ENCODE assay signal across 14 cellular contexts in the genomic region with DNA sequence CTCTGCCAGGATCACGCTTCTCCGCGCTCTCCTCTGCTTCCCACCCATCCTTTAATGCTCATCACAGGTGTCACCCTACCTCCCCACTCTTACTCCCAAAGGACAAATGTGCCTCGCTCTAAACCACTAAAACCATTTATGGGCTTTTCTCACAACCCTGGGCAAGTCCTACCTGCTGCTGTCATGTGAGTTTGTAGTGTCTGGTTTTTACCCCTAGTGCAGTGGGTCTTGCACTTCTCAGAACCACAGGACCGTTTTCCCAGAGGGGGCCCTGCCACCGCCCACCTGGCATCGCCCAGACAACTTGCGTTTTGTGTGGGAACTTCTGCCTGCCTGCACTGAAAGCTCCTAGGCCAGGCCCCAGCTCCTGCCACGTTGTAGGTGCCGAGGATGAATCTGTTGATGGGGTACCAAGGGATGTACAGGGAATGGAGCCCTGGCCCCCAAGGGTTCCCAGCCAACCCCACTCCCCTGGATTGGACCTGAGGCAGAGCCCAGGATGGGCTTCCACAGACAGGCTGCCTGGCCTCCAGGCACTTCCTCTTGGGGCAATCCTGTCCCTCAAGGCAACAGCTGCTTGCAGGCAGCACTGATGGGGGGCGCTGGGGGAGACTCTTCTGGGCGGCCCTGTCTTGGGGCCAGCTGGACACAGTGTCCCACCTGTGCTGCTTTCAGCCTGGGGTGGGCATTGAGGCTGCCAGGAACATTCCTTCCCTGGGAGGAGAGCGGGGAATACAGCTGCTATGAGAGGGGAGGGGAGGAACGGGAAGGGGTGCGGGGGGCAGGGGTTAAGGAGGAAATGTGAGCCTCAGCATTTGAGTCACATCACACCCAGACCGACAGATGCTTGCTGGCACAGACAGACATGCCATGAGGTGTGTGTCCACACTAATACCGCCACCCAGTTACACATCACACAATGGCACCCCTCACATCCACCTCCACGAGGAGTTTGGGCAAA.
A peak's percentile ranks its signal among the peaks of the same experiment; 100 is the strongest.
DNase-seq lines count a peak whose midpoint lies in the region; ATAC-seq, FAIRE-seq and TF ChIP-seq lines count a peak whose summit lies in the region.
"Had no signal": no experiment of that assay in that cellular context is flagged by ENCODE, and none has a peak within 500 bp of the region (broad histone marks: within the 10 kb centered on the region; RNA-seq: fewer than 3 reads in every experiment).

No MANE protein-coding gene starts in this region.

- no peak for TF ChIP-seq RAD21 in K562 (CRISPR knock-in tag; conservative IDR thresholded peaks at IDR 0.05 in 1 of 2, IDR thresholded peaks at IDR 0.05 in 1 of 2)

- TF ChIP-seq CTCF in K562 (IDR thresholded peaks at IDR 0.05 in 2 of 3, conservative IDR thresholded peaks at IDR 0.05 in 1 of 3; ENCODE audit: insufficient read depth in 2 of 3, low read depth in 1 of 3, low read length in 3 of 3) (no peak), upper lobe of right lung (IDR thresholded peaks at IDR 0.05) (no peak), Caco-2 (IDR thresholded peaks at IDR 0.05; ENCODE audit: insufficient read depth in 1 of 2, low read depth in 1 of 2, low read length in 1 of 2, severe bottlenecking in 1 of 2, unreplicated experiment in 1 of 2) (no peak)

- H3K4me3 ChIP-seq in K562 (no peak overlapping the region), upper lobe of right lung (no peak overlapping the region), Caco-2 (ENCODE audit: low read depth, low read length) (no peak overlapping the region)

- no peak overlapping the region for H2AFZ ChIP-seq in K562 (ENCODE audit: low read depth, low read length)

- H3K36me3 Mint-ChIP-seq in activated naive CD4-positive, alpha-beta T cell treated with anti-CD3 and anti-CD28 coated beads for 36 hours (ENCODE audit: low read depth) = no peaks in the 10 kb centered on the region
- no peaks in the 10 kb centered on the region for H3K36me3 Mint-ChIP-seq in Caco-2 (ENCODE audit: insufficient read depth, unreplicated experiment)
- H3K36me3 Mint-ChIP-seq: activated naive CD4-positive, alpha-beta T cell treated with anti-CD3 and anti-CD28 coated beads, Interleukin-2, amount 10 ng/mL, durations not matched to agents 7 days and 5 days had no signal

- in situ Hi-C loops in K562 (cut with MboI) = no loop called here

- no peak overlapping the region for H3K4me3 Mint-ChIP-seq in activated naive CD4-positive, alpha-beta T cell treated with anti-CD3 and anti-CD28 coated beads for 36 hours
- H3K4me3 Mint-ChIP-seq in Caco-2 (ENCODE audit: unreplicated experiment) = no peak overlapping the region
- H3K4me3 Mint-ChIP-seq: activated naive CD4-positive, alpha-beta T cell treated with anti-CD3 and anti-CD28 coated beads, Interleukin-2, amount 10 ng/mL, durations not matched to agents 7 days and 5 days; central memory CD8-positive, alpha-beta T cell; stimulated activated naive CD8-positive, alpha-beta T cell treated with anti-CD3 and anti-CD28 coated beads, Interleukin-15, Interleukin-2, amounts not matched to agents 100 ng/mL and 50 ng/mL, for 24 hours had no signal

- H3K4me1 ChIP-seq in K562 (replicated peaks in 1 of 2; ENCODE audit: control insufficient read depth in 2 of 2, insufficient read depth in 2 of 2, low read length in 2 of 2) (peaks cover 32 to 36% of the 10 kb centered on the region in 2 experiments), upper lobe of right lung (peaks cover 25% of the 10 kb centered on the region), Caco-2 (peaks cover 41% of the 10 kb centered on the region)

- H3K4me1 Mint-ChIP-seq in activated naive CD4-positive, alpha-beta T cell treated with anti-CD3 and anti-CD28 coated beads for 36 hours (ENCODE audit: low read depth) = peaks cover 32% of the 10 kb centered on the region
- peaks cover 41% of the 10 kb centered on the region for H3K4me1 Mint-ChIP-seq in Caco-2 (ENCODE audit: low read depth, unreplicated experiment)

- CTCF ChIA-PET in activated naive CD4-positive, alpha-beta T cell treated with anti-CD3 and anti-CD28 coated beads for 36 hours (lab: Charles Lee) = interaction anchor here (0.6 to 1.2 kb wide), 3 partner anchors 66 to 190 kb away, joined by 4 read pairs; no protein-coding TSS in a partner anchor
- CTCF ChIA-PET in K562 (lab: Yijun Ruan, JAX; ENCODE audit: low intra/inter-chr PET ratio) = no interaction called here
- CTCF ChIA-PET in Caco-2 (lab: Charles Lee) = interaction anchor here (0.5 to 0.6 kb wide), 2 partner anchors 77 to 84 kb away, joined by 3 read pairs; no protein-coding TSS in a partner anchor

- no peaks in the 10 kb centered on the region for H3K9me3 ChIP-seq in K562 (replicated peaks; ENCODE audit: control insufficient read depth, insufficient read depth, low read depth, low read length)
- H3K9me3 ChIP-seq in upper lobe of right lung = no peaks in the 10 kb centered on the region
- H3K9me3 ChIP-seq in Caco-2 = no peaks in the 10 kb centered on the region

- no peak overlapping the region for H3K27ac ChIP-seq in K562 (ENCODE audit: extremely low read depth, low read depth, low read length)
- H3K27ac ChIP-seq in upper lobe of right lung = peak overlapping the region; percentile 30

- H3K9me3 Mint-ChIP-seq in activated naive CD4-positive, alpha-beta T cell treated with anti-CD3 and anti-CD28 coated beads for 36 hours = no peaks in the 10 kb centered on the region
- H3K9me3 Mint-ChIP-seq in Caco-2 (ENCODE audit: unreplicated experiment) = no peaks in the 10 kb centered on the region
- H3K9me3 Mint-ChIP-seq: activated naive CD4-positive, alpha-beta T cell treated with anti-CD3 and anti-CD28 coated beads, Interleukin-2, amount 10 ng/mL, durations not matched to agents 7 days and 5 days; central memory CD8-positive, alpha-beta T cell; stimulated activated naive CD8-positive, alpha-beta T cell treated with anti-CD3 and anti-CD28 coated beads, Interleukin-15, Interleukin-2, amounts not matched to agents 100 ng/mL and 50 ng/mL, for 24 hours had no signal

- 68% methylated on average over 14 of the region's 18 CpGs for WGBS in K562 (ENCODE audit: insufficient coverage, low coverage, missing lambda C conversion rate)

- no peaks in the 10 kb centered on the region for H4K20me1 ChIP-seq in K562 (replicated peaks; ENCODE audit: control insufficient read depth, insufficient read depth, low read length)

- no peak for TF ChIP-seq EP300 in K562 (IDR thresholded peaks at IDR 0.05; ENCODE audit: low read length)

- peak; percentile 41 for DNase-seq in activated naive CD4-positive, alpha-beta T cell treated with anti-CD3 and anti-CD28 coated beads for 36 hours
- DNase-seq in activated naive CD4-positive, alpha-beta T cell (lab: John Stamatoyannopoulos, UW) = no peak
- DNase-seq in K562 (ENCODE audit: extremely low read depth in 1 of 4, low spot score in 3 of 4) = no peak
- peak; percentile 73 for DNase-seq in myocyte (ENCODE audit: low read depth)
- peak; percentile 54 for DNase-seq in upper lobe of right lung
- no peak for DNase-seq in effector CD4-positive, alpha-beta T cell
- no peak for DNase-seq in Caco-2
- no peak for DNase-seq in COLO668 (lab: John Stamatoyannopoulos, UW; ENCODE audit: unreplicated experiment)
- DNase-seq: activated naive CD4-positive, alpha-beta T cell treated with anti-CD3 and anti-CD28 coated beads, Interleukin-2, amount 10 ng/mL, durations not matched to agents 7 days and 5 days; kidney glomerular epithelial cell; NCI-H82; right cardiac atrium had no signal

- H3K27me3 ChIP-seq in K562 (ENCODE audit: control insufficient read depth in 2 of 2, insufficient read depth in 2 of 2, low read length in 2 of 2) (no peaks in the 10 kb centered on the region), upper lobe of right lung (no peaks in the 10 kb centered on the region), Caco-2 (replicated peaks; ENCODE audit: control insufficient read depth, insufficient read depth, low read length) (no peaks in the 10 kb centered on the region)

- no peak overlapping the region for H3K4me2 ChIP-seq in K562 (ENCODE audit: insufficient read depth, low read length)

- no peak for FAIRE-seq in K562 (lab: Jason Lieb, UNC)

- H3K27ac Mint-ChIP-seq in activated naive CD4-positive, alpha-beta T cell treated with anti-CD3 and anti-CD28 coated beads for 36 hours = no peak overlapping the region
- H3K27ac Mint-ChIP-seq in Caco-2 (ENCODE audit: unreplicated experiment) = no peak overlapping the region
- H3K27ac Mint-ChIP-seq: activated naive CD4-positive, alpha-beta T cell treated with anti-CD3 and anti-CD28 coated beads, Interleukin-2, amount 10 ng/mL, durations not matched to agents 7 days and 5 days; stimulated activated naive CD8-positive, alpha-beta T cell treated with anti-CD3 and anti-CD28 coated beads, Interleukin-15, Interleukin-2, amounts not matched to agents 100 ng/mL and 50 ng/mL, for 24 hours had no signal

- H3K9ac ChIP-seq in K562 (ENCODE audit: insufficient read depth in 1 of 2, low read depth in 2 of 2, low read length in 2 of 2) = 0 out of 4 replicates have a peak overlapping the region, but pooled peaks of 1 of the 2 experiments have one; percentile 29

- H3K27me3 Mint-ChIP-seq in activated naive CD4-positive, alpha-beta T cell treated with anti-CD3 and anti-CD28 coated beads for 36 hours (ENCODE audit: low read depth) = no peaks in the 10 kb centered on the region
- no peaks in the 10 kb centered on the region for H3K27me3 Mint-ChIP-seq in Caco-2 (ENCODE audit: insufficient read depth, unreplicated experiment)
- H3K27me3 Mint-ChIP-seq: central memory CD8-positive, alpha-beta T cell had no signal

- intact Hi-C loops in activated naive CD4-positive, alpha-beta T cell treated with anti-CD3 and anti-CD28 coated beads for 36 hours (cut with micrococcal nuclease) = no loop called here
- intact Hi-C loops in K562 (cut with micrococcal nuclease) (no loop called here), upper lobe of right lung (cut with DNase I) (no loop called here), Caco-2 (cut with micrococcal nuclease; ENCODE audit: unreplicated experiment) (no loop called here)

- POLR2A ChIA-PET in K562 (lab: Yijun Ruan, JAX) (interaction anchor here (0.6 to 0.8 kb wide), 3 partner anchors 130 to 1648 kb away, joined by 3 read pairs; no protein-coding TSS in a partner anchor), Caco-2 (lab: Charles Lee) (no interaction called here)

- H3K9me1 ChIP-seq in K562 (ENCODE audit: control insufficient read depth, insufficient read depth, low read length) = peaks cover 4% of the 10 kb centered on the region

- ATAC-seq in K562 = no peak
- peak; percentile 15 for ATAC-seq in upper lobe of right lung

- H3K36me3 ChIP-seq in K562 (ENCODE audit: control insufficient read depth, insufficient read depth, low read length) (no peaks in the 10 kb centered on the region), upper lobe of right lung (no peaks in the 10 kb centered on the region), Caco-2 (ENCODE audit: control insufficient read depth, insufficient read depth, low read length) (no peaks in the 10 kb centered on the region; the same call in 1 of the 2 replicates)

- no peaks in the 10 kb centered on the region for H3K79me2 ChIP-seq in K562 (ENCODE audit: control insufficient read depth, insufficient read depth, low read length)

- TF ChIP-seq POLR2A in K562 (conservative IDR thresholded peaks at IDR 0.05) = no peak

- BruUV-seq in K562 (replicated peaks; lab: Mats Ljungman, UMichigan) = no TSS peak
- no TSS peak for BruUV-seq in Caco-2 (replicated peaks; lab: Mats Ljungman, UMichigan)

TF ChIP-seq in K562, 482 proteins besides CTCF, POLR2A, EP300 and RAD21:
- no peak for TF ChIP-seq RBM15 (IDR thresholded peaks at IDR 0.05; ENCODE audit: insufficient read depth, low read length)
- TF ChIP-seq SPI1 (IDR thresholded peaks at IDR 0.05; ENCODE audit: borderline replicate concordance, low read depth, low read length) = peak; percentile 37; the same call in 1 of the 2 replicates

Comparison
In these comparisons a context has a peak if more than half of its experiments do, and no peak if none do; other contexts are left out.
1. DNase-seq: peak in activated naive CD4-positive, alpha-beta T cell treated with anti-CD3 and anti-CD28 coated beads for 36 hours (single experiment), myocyte (single experiment) and upper lobe of right lung (single experiment); none in activated naive CD4-positive, alpha-beta T cell (0 of 4), K562 (0 of 4), effector CD4-positive, alpha-beta T cell (single experiment), Caco-2 (0 of 2) and COLO668 (single experiment).